Comparison of ENCODE assay signal across 21 cellular contexts in genomic region chr1:32568929-32569328, GRCh38.
"Had no signal": no experiment of that assay in that cellular context is flagged by ENCODE, and none has a peak within 500 bp of the region (broad histone marks: within the 10 kb centered on the region; RNA-seq: fewer than 3 reads in every experiment).

No MANE protein-coding gene starts in this region.

- FAIRE-seq: colon, endothelial cell of umbilical vein, islet of Langerhans, keratinocyte had no signal

- H3K36me3 ChIP-seq: left lung, lower lobe of right lung had no signal

- H3K9me3 ChIP-seq: esophagus muscularis mucosa, gastrocnemius medialis, heart right ventricle, left lung, lower lobe of right lung, mucosa of descending colon had no signal

- ATAC-seq: foreskin keratinocyte, gastrocnemius medialis, heart right ventricle, left cardiac atrium, left lung, left ventricle myocardium superior, lower lobe of right lung, mucosa of descending colon had no signal

- H3K27me3 ChIP-seq: dorsolateral prefrontal cortex, esophagus muscularis mucosa, foreskin keratinocyte, gastrocnemius medialis, heart right ventricle, left lung had no signal

- H3K4me3 ChIP-seq: coronary artery, dorsolateral prefrontal cortex, esophagus muscularis mucosa, gastrocnemius medialis, heart right ventricle, left lung, lower lobe of right lung, mucosa of descending colon had no signal

- H3K27ac ChIP-seq: coronary artery, dorsolateral prefrontal cortex, esophagus muscularis mucosa, foreskin keratinocyte, gastrocnemius medialis, heart right ventricle, left lung, lower lobe of right lung had no signal

- DNase-seq: dermis blood vessel endothelial cell; dorsolateral prefrontal cortex; effector CD4-positive, alpha-beta T cell; effector memory CD4-positive, alpha-beta T cell; foreskin keratinocyte; gastrocnemius medialis; glutamatergic neuron; heart right ventricle; hippocampal formation; left cardiac atrium; left lung; left ventricle myocardium superior; lower lobe of right lung; mesenchymal stem cell; mucosa of descending colon had no signal

- H3K4me1 ChIP-seq: esophagus muscularis mucosa, foreskin keratinocyte, gastrocnemius medialis, heart right ventricle, left lung, lower lobe of right lung had no signal
